Comparison of ENCODE assay signal across 8 cellular contexts in genomic region chr11:62621027-62621566, GRCh38. TPM values are rescaled to one million over a fixed set of nuclear protein-coding genes. Genes with fewer than 3 reads are reported as not detected.
DNase-seq lines count a peak whose midpoint lies in the region; ATAC-seq, FAIRE-seq and TF ChIP-seq lines count a peak whose summit lies in the region.

No MANE protein-coding gene starts in this region.

- no peaks in the 10 kb centered on the region for H4K20me1 ChIP-seq in hepatocyte (ENCODE audit: insufficient read depth, poor library complexity, severe bottlenecking)

- peaks cover 41% of the 10 kb centered on the region for H3K36me3 Mint-ChIP-seq in activated CD4-positive, alpha-beta memory T cell treated with anti-CD3 and anti-CD28 coated beads, Interleukin-2, amount 10 ng/mL, durations not matched to agents 7 days and 5 days (ENCODE audit: low read depth)

- H3K4me3 Mint-ChIP-seq in activated CD4-positive, alpha-beta memory T cell treated with anti-CD3 and anti-CD28 coated beads, Interleukin-2, amount 10 ng/mL, durations not matched to agents 7 days and 5 days: peak overlapping the region; percentile 87

- POLR2A ChIA-PET in activated CD4-positive, alpha-beta memory T cell treated with anti-CD3 and anti-CD28 coated beads, Interleukin-2, amount 10 ng/mL, durations not matched to agents 7 days and 5 days (lab: Charles Lee): interaction anchor here (0.7 to 5.4 kb wide), 28 partner anchors 8 to 653 kb away, joined by 3 to 70 read pairs (median 10); partner anchors contain the start of genes C11orf98, CSKMT, EEF1G and EML3

- H3K27me3 ChIP-seq in HAP-1 (ENCODE audit: low read depth) (no peaks in the 10 kb centered on the region), hepatocyte (no peaks in the 10 kb centered on the region), small intestine (ENCODE audit: control insufficient read depth in 2 of 2, insufficient read depth in 2 of 2, low read length in 2 of 2) (no peaks in the 10 kb centered on the region)

- H3K4me1 Mint-ChIP-seq in activated CD4-positive, alpha-beta memory T cell treated with anti-CD3 and anti-CD28 coated beads, Interleukin-2, amount 10 ng/mL, durations not matched to agents 7 days and 5 days: peaks cover 33% of the 10 kb centered on the region

- TF ChIP-seq CTCF in hepatocyte (IDR thresholded peaks at IDR 0.05; ENCODE audit: poor library complexity) (no peak), GM13976 (IDR thresholded peaks at IDR 0.05; ENCODE audit: borderline replicate concordance, control extremely low read depth, extremely low read depth, insufficient read depth, missing control alignments) (no peak)

- WGBS in hepatocyte (ENCODE audit: low lambda C conversion rate, missing lambda C conversion rate): 42% methylated on average over 8 of the region's 8 CpGs
- 21 to 27% (median 26%) methylated on average over 8 of the region's 8 CpGs for WGBS in small intestine, 3 donors

- peak overlapping the region; percentile 92 for H3K27ac Mint-ChIP-seq in activated CD4-positive, alpha-beta memory T cell treated with anti-CD3 and anti-CD28 coated beads, Interleukin-2, amount 10 ng/mL, durations not matched to agents 7 days and 5 days

- H3K4me2 ChIP-seq in hepatocyte: peak overlapping the region; percentile 83

- peak overlapping the region; percentile 79 for H3K4me3 ChIP-seq in HAP-1
- H3K4me3 ChIP-seq in hepatocyte: peak overlapping the region; percentile 50
- H3K4me3 ChIP-seq in small intestine (ENCODE audit: low read depth in 1 of 2, low read length in 2 of 2): peak overlapping the region; percentile 68 to 69

- CTCF ChIA-PET in activated CD4-positive, alpha-beta memory T cell treated with anti-CD3 and anti-CD28 coated beads, Interleukin-2, amount 10 ng/mL, durations not matched to agents 7 days and 5 days (lab: Charles Lee): interaction anchor here (0.6 to 3.2 kb wide), 13 partner anchors 9 to 196 kb away, joined by 3 to 16 read pairs (median 5); partner anchors contain the start of genes C11orf98, CSKMT, EML3 and LBHD1

- peak overlapping the region; percentile 46 for H2AFZ ChIP-seq in hepatocyte

- ATAC-seq in HG02588 (IDR thresholded peaks at IDR 0.05; ENCODE audit: unreplicated experiment): no peak

- H3K4me1 ChIP-seq in HAP-1 (peaks cover 9% of the 10 kb centered on the region), hepatocyte (ENCODE audit: insufficient read depth) (peaks cover 11% of the 10 kb centered on the region), small intestine (ENCODE audit: control insufficient read depth in 2 of 2, insufficient read depth in 1 of 2, low read depth in 1 of 2, low read length in 1 of 2) (peaks cover 0 to 5% of the 10 kb centered on the region in 2 donors)

- peaks cover 29% of the 10 kb centered on the region for H3K79me2 ChIP-seq in hepatocyte

- peaks cover 3% of the 10 kb centered on the region; the same call in 1 of the 2 replicates for H3K9me3 ChIP-seq in HAP-1
- H3K9me3 ChIP-seq in hepatocyte (ENCODE audit: low read depth): no peaks in the 10 kb centered on the region
- no peaks in the 10 kb centered on the region for H3K9me3 ChIP-seq in small intestine (ENCODE audit: control insufficient read depth, low read depth)

- DNase-seq in HAP-1 (ENCODE audit: low spot score in 2 of 2) (no peak), hepatocyte (ENCODE audit: low spot score) (no peak), small intestine (no peak), NCI-H345 treated with DMSO at 0.1 percent for 48 hours (lab: John Stamatoyannopoulos, UW; ENCODE audit: unreplicated experiment) (no peak), GM13976 (ENCODE audit: low spot score) (no peak)
- DNase-seq in activated CD4-positive, alpha-beta memory T cell treated with anti-CD3 and anti-CD28 coated beads, Interleukin-2, amount 10 ng/mL, durations not matched to agents 7 days and 5 days: no peak
- DNase-seq in activated effector memory CD4-positive, alpha-beta T cell treated with Interleukin-2 at 50 U/mL for 16 hours: no peak

- H3K27me3 Mint-ChIP-seq in activated CD4-positive, alpha-beta memory T cell treated with anti-CD3 and anti-CD28 coated beads, Interleukin-2, amount 10 ng/mL, durations not matched to agents 7 days and 5 days: no peaks in the 10 kb centered on the region

- in situ Hi-C loops in HAP-1 (cut with MboI; ENCODE audit: low sequenced_read_pairs) (no loop called here), GM13976 (cut with MboI; ENCODE audit: low sequenced_read_pairs, unreplicated experiment) (no loop called here)

- no peaks in the 10 kb centered on the region for H3K9me2 ChIP-seq in hepatocyte (replicated peaks; ENCODE audit: insufficient read depth)

- no peaks in the 10 kb centered on the region for H3K9me3 Mint-ChIP-seq in activated CD4-positive, alpha-beta memory T cell treated with anti-CD3 and anti-CD28 coated beads, Interleukin-2, amount 10 ng/mL, durations not matched to agents 7 days and 5 days

- peak overlapping the region; percentile 92 for H3K27ac ChIP-seq in hepatocyte
- peak overlapping the region; percentile 89 to 92 for H3K27ac ChIP-seq in small intestine (ENCODE audit: low read depth in 1 of 2, low read length in 1 of 2)

- no peak for FAIRE-seq in small intestine (lab: Jason Lieb, UNC)

- H3K36me3 ChIP-seq in HAP-1 (replicated peaks): peaks cover 34% of the 10 kb centered on the region
- no peaks in the 10 kb centered on the region for H3K36me3 ChIP-seq in hepatocyte (replicated peaks; ENCODE audit: insufficient read depth, low read depth)
- peaks cover 7 to 10% of the 10 kb centered on the region in 2 donors for H3K36me3 ChIP-seq in small intestine (ENCODE audit: control insufficient read depth in 2 of 2, insufficient read depth in 2 of 2, low read length in 2 of 2)

RNA-seq across cellular contexts. Expression of gene B3GAT3, which starts 0.7 kb away (rescaled TPM):
- total RNA-seq in activated CD4-positive, alpha-beta memory T cell treated with anti-CD3 and anti-CD28 coated beads, Interleukin-2, amount 10 ng/mL, durations not matched to agents 7 days and 5 days: 10 to 100 TPM; 58.9 to 67.1 TPM
- total RNA-seq in hepatocyte: 32.3 and 34.4 TPM in 2 replicates
- polyA plus RNA-seq in hepatocyte (59.6 and 61.4 TPM in 2 replicates), small intestine (10 to 100 TPM; 16.3 to 39.3 (median 21.1) TPM)

RNA-seq across cellular contexts. Expression of gene ROM1, which starts 8.0 kb away (rescaled TPM):
- 1 to 10 TPM; 1.6 to 2.2 TPM for total RNA-seq in activated CD4-positive, alpha-beta memory T cell treated with anti-CD3 and anti-CD28 coated beads, Interleukin-2, amount 10 ng/mL, durations not matched to agents 7 days and 5 days
- 1.5 and 1.9 TPM in 2 replicates for total RNA-seq in hepatocyte
- 2.1 and 3.2 TPM in 2 replicates for polyA plus RNA-seq in hepatocyte
- 1 to 10 TPM in 2 of 3 donors, under 1 TPM in 1; 0.54 to 8.4 (median 3.8) TPM for polyA plus RNA-seq in small intestine

RNA-seq across cellular contexts. Expression of gene EML3, which starts 8.5 kb away (rescaled TPM):
- total RNA-seq in activated CD4-positive, alpha-beta memory T cell treated with anti-CD3 and anti-CD28 coated beads, Interleukin-2, amount 10 ng/mL, durations not matched to agents 7 days and 5 days: 100 to 1,000 TPM; 121 to 122 TPM
- 18.3 and 21.6 TPM in 2 replicates for total RNA-seq in hepatocyte
- 22.6 and 51.0 TPM in 2 replicates for polyA plus RNA-seq in hepatocyte
- polyA plus RNA-seq in small intestine: 10 to 100 TPM; 28.8 to 46.2 (median 42.3) TPM

RNA-seq across cellular contexts. Expression of gene MTA2, which starts 19.4 kb away (rescaled TPM):
- total RNA-seq in activated CD4-positive, alpha-beta memory T cell treated with anti-CD3 and anti-CD28 coated beads, Interleukin-2, amount 10 ng/mL, durations not matched to agents 7 days and 5 days: 100 to 1,000 TPM; 226 TPM
- total RNA-seq in hepatocyte: 46.8 and 53.1 TPM in 2 replicates
- 17.1 and 25.6 TPM in 2 replicates for polyA plus RNA-seq in hepatocyte
- 10 to 100 TPM; 40.5 to 64.7 (median 40.9) TPM for polyA plus RNA-seq in small intestine

RNA-seq across cellular contexts. Expression of gene GANAB, which starts 25.3 kb away (rescaled TPM):
- 100 to 1,000 TPM; 278 to 284 TPM for total RNA-seq in activated CD4-positive, alpha-beta memory T cell treated with anti-CD3 and anti-CD28 coated beads, Interleukin-2, amount 10 ng/mL, durations not matched to agents 7 days and 5 days
- total RNA-seq in hepatocyte: 251 and 254 TPM in 2 replicates
- 212 and 232 TPM in 2 replicates for polyA plus RNA-seq in hepatocyte
- polyA plus RNA-seq in small intestine: 100 to 1,000 TPM in 1 of 3 donors, 10 to 100 TPM in 2; 38.6 to 161 (median 44.3) TPM
